1 cellular context compared by ENCODE assay signal in genomic region chr22:19763141-19764049, GRCh38.
A peak's percentile ranks its signal among the peaks of the same experiment; 100 is the strongest.
TF ChIP-seq lines count a peak whose summit lies in the region.

No MANE protein-coding gene starts in this region.

TF ChIP-seq in GM23338, 12 proteins besides CTCF, POLR2A, EP300 and RAD21:
- TF ChIP-seq EZH2 (IDR thresholded peaks at IDR 0.05; ENCODE audit: low read depth, unreplicated experiment) (peak; percentile 96), EZH2phosphoT487 (IDR thresholded peaks at IDR 0.05; ENCODE audit: unreplicated experiment) (no peak), ZNF462 (CRISPR knock-in tag; IDR thresholded peaks at IDR 0.05) (no peak)
